8 cellular contexts compared by ENCODE assay signal in genomic region chrX:102651968-102652744, GRCh38. TPM values are rescaled to one million over a fixed set of nuclear protein-coding genes. Genes with fewer than 3 reads are reported as not detected.
A peak's percentile ranks its signal among the peaks of the same experiment; 100 is the strongest.
DNase-seq lines count a peak whose midpoint lies in the region; ATAC-seq and TF ChIP-seq lines count a peak whose summit lies in the region.

No MANE protein-coding gene starts in this region.

- ATAC-seq in HG02798 (IDR thresholded peaks at IDR 0.05; ENCODE audit: poor library complexity, unreplicated experiment) (peak; percentile 68), activated B cell treated with CpG ODN at 0.5 μM for 24 hours (ENCODE audit: low read depth) (peak; percentile 63)

- peak overlapping the region; percentile 68 for H3K27ac Mint-ChIP-seq in activated B cell treated with CpG ODN at 0.5 μM for 24 hours

- H3K4me1 Mint-ChIP-seq in activated B cell treated with CpG ODN at 0.5 μM for 24 hours, result peaks cover 15% of the 10 kb centered on the region

- H3K27me3 ChIP-seq in layer of hippocampus (ENCODE audit: control insufficient read depth, insufficient read depth, low read length), result no peaks in the 10 kb centered on the region

- H3K9me3 Mint-ChIP-seq in activated B cell treated with CpG ODN at 0.5 μM for 24 hours, result no peaks in the 10 kb centered on the region

- H3K4me3 Mint-ChIP-seq in activated B cell treated with CpG ODN at 0.5 μM for 24 hours, result peak overlapping the region; percentile 95

- peak overlapping the region; percentile 73 for H3K27ac ChIP-seq in layer of hippocampus (ENCODE audit: low read depth, low read length)

- H3K36me3 Mint-ChIP-seq in activated B cell treated with CpG ODN at 0.5 μM for 24 hours (ENCODE audit: low read depth), result peaks cover 6% of the 10 kb centered on the region

- CTCF ChIA-PET in activated B cell treated with CpG ODN at 0.5 μM for 24 hours (lab: Charles Lee), result no interaction called here

- intact Hi-C loops in activated B cell treated with CpG ODN at 0.5 μM for 24 hours (cut with micrococcal nuclease), result loop anchor here (1.0 to 5.0 kb wide), 3 partner anchors 53 to 1245 kb away; partner anchors contain the start of genes ARMCX5, GLA and HNRNPH2

- DNase-seq in EH (ENCODE audit: low read depth) (peak; percentile 48), activated B cell treated with CpG ODN at 0.5 μM for 24 hours (no peak), cerebellum (ENCODE audit: low spot score) (peak; percentile 52), MV-4-11 (lab: John Stamatoyannopoulos, UW) (no peak), COLO829 (ENCODE audit: low spot score) (no peak)
- peak; percentile 35 for DNase-seq in stimulated activated CD4-positive, alpha-beta T cell treated with anti-CD3 and anti-CD28 coated beads, Interleukin-2, amount 100 ng/mL, for 4 hours (ENCODE audit: low read depth)

- POLR2A ChIA-PET in activated B cell treated with CpG ODN at 0.5 μM for 24 hours (lab: Charles Lee), result interaction anchor here (0.6 to 0.8 kb wide), 2 partner anchors 8 to 116 kb away, joined by 3 to 13 read pairs; no protein-coding TSS in a partner anchor

- TF ChIP-seq CTCF in activated B cell treated with CpG ODN at 0.5 μM for 24 hours (IDR thresholded peaks at IDR 0.05), result no peak

- no peaks in the 10 kb centered on the region for H3K27me3 Mint-ChIP-seq in activated B cell treated with CpG ODN at 0.5 μM for 24 hours

RNA-seq across cellular contexts. Expression of gene GPRASP1, which starts 0.9 kb away (rescaled TPM):
- 4.6 and 5.9 TPM in 2 replicates for total RNA-seq in activated B cell treated with CpG ODN at 0.5 μM for 24 hours
- total RNA-seq in cerebellum, result 40.5 TPM

RNA-seq across cellular contexts. Expression of gene ARMCX5, which starts 52.8 kb away (rescaled TPM):
- total RNA-seq in activated B cell treated with CpG ODN at 0.5 μM for 24 hours, result 12.0 and 12.4 TPM in 2 replicates
- total RNA-seq in cerebellum, result 30.7 TPM

Comparison
In these comparisons a context has a peak if more than half of its experiments do, and no peak if none do; other contexts are left out.
1. DNase-seq: peak in EH (single experiment), cerebellum (single experiment) and stimulated activated CD4-positive, alpha-beta T cell treated with anti-CD3 and anti-CD28 coated beads, Interleukin-2, amount 100 ng/mL, for 4 hours (single experiment); none in activated B cell treated with CpG ODN at 0.5 μM for 24 hours (single experiment), MV-4-11 (single experiment) and COLO829 (single experiment).